ENCODE assay signal across 8 cellular contexts in the genomic region with DNA sequence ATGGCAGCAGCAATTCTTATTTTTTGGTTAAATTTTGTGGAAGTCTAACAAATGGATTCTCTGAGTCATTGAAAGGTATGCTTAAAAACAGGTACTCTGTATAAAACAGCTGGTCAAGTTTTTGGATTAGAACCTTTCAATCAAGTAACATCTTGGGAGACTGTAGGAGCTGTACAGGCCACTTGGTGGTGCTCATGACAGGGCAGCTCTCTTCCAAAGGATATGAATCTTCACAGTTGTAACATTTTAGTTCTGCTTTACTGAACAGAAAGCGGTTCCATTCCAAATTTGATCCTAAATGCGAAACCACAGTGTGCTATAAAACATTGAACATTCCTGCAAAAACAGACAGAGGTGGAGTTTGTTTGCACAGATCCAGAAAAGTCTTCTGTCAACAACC. TPM values are rescaled to one million over a fixed set of nuclear protein-coding genes. Genes with fewer than 3 reads are reported as not detected.
DNase-seq lines count a peak whose midpoint lies in the region; ATAC-seq and TF ChIP-seq lines count a peak whose summit lies in the region.

No MANE protein-coding gene starts in this region.

- CTCF ChIA-PET in OCI-LY7 (lab: Charles Lee; ENCODE audit: unreplicated experiment): no interaction called here

- H3K4me2 ChIP-seq in OCI-LY7 (ENCODE audit: low read length): no peak overlapping the region

- H3K4me1 ChIP-seq in OCI-LY7 (ENCODE audit: insufficient read depth, low read length, poor library complexity, severe bottlenecking): no peaks in the 10 kb centered on the region

- no peaks in the 10 kb centered on the region for H3K36me3 ChIP-seq in OCI-LY7 (ENCODE audit: insufficient read depth, low read length)

- peak; percentile 40 for ATAC-seq in HG02642 (IDR thresholded peaks at IDR 0.05; ENCODE audit: poor library complexity, unreplicated experiment)

- no peak overlapping the region for H3K27ac ChIP-seq in OCI-LY7 (ENCODE audit: low read depth, low read length, poor library complexity, severe bottlenecking)

- intact Hi-C loops in OCI-LY7 (cut with micrococcal nuclease; ENCODE audit: unreplicated experiment): no loop called here

- H3K27ac Mint-ChIP-seq in endothelial cell (ENCODE audit: unreplicated experiment): no peak overlapping the region
- H3K27ac Mint-ChIP-seq in neural crest cell (ENCODE audit: unreplicated experiment): no peak overlapping the region

- no peaks in the 10 kb centered on the region for H3K79me2 ChIP-seq in OCI-LY7 (ENCODE audit: insufficient read depth, low read depth, low read length)

- H3K9me3 ChIP-seq in OCI-LY7 (ENCODE audit: low read length): no peaks in the 10 kb centered on the region

- H3K9me2 ChIP-seq in OCI-LY7 (ENCODE audit: insufficient read depth, low read length): no peaks in the 10 kb centered on the region

- no peaks in the 10 kb centered on the region for H4K20me1 ChIP-seq in OCI-LY7 (ENCODE audit: insufficient read depth, low read length)

- no TSS peak for BruUV-seq in OCI-LY7 (replicated peaks; lab: Mats Ljungman, UMichigan)

- DNase-seq in NCI-H2171 treated with DMSO at 0.1 percent for 48 hours (lab: John Stamatoyannopoulos, UW) (peak; percentile 26), NCI-H2171 (lab: John Stamatoyannopoulos, UW) (no peak), OCI-LY7 (ENCODE audit: low spot score) (peak; percentile 2), endothelial cell (ENCODE audit: low spot score) (no peak), neural crest cell (ENCODE audit: low read depth, low spot score) (no peak), DMS114 treated with DMSO at 0.1 percent for 48 hours (lab: John Stamatoyannopoulos, UW; ENCODE audit: unreplicated experiment) (no peak), NCI-H526 treated with DMSO at 0.1 percent for 48 hours (lab: John Stamatoyannopoulos, UW) (no peak)

- H3K4me3 Mint-ChIP-seq in endothelial cell (ENCODE audit: unreplicated experiment) (no peak overlapping the region), neural crest cell (no peak overlapping the region)

- H3K9me3 Mint-ChIP-seq in endothelial cell (ENCODE audit: unreplicated experiment) (no peaks in the 10 kb centered on the region), neural crest cell (no peaks in the 10 kb centered on the region)

- H2AFZ ChIP-seq in OCI-LY7 (ENCODE audit: low read length): no peak overlapping the region

- TF ChIP-seq CTCF in OCI-LY7 (conservative IDR thresholded peaks at IDR 0.05; ENCODE audit: low read length): peak; percentile 60
- TF ChIP-seq CTCF in endothelial cell (IDR thresholded peaks at IDR 0.05; ENCODE audit: unreplicated experiment): peak; percentile 38
- peak; percentile 57 for TF ChIP-seq CTCF in neural crest cell (conservative IDR thresholded peaks at IDR 0.05)

- H3K4me3 ChIP-seq in OCI-LY7 (ENCODE audit: low read depth, low read length, poor library complexity, severe bottlenecking): no peak overlapping the region

- H3K36me3 Mint-ChIP-seq in endothelial cell (ENCODE audit: low read depth, unreplicated experiment) (no peaks in the 10 kb centered on the region), neural crest cell (ENCODE audit: low read depth) (no peaks in the 10 kb centered on the region)

- H3K27me3 Mint-ChIP-seq in endothelial cell (ENCODE audit: unreplicated experiment) (peaks cover 4% of the 10 kb centered on the region), neural crest cell (ENCODE audit: low read depth) (no peaks in the 10 kb centered on the region)

- peaks cover 6% of the 10 kb centered on the region for H3K4me1 Mint-ChIP-seq in endothelial cell (ENCODE audit: unreplicated experiment)
- H3K4me1 Mint-ChIP-seq in neural crest cell: no peaks in the 10 kb centered on the region

- POLR2A ChIA-PET in OCI-LY7 (lab: Charles Lee): interaction anchor here (0.8 to 1.0 kb wide), 2 partner anchors 26 to 477 kb away, joined by 3 to 5 read pairs; no protein-coding TSS in a partner anchor

RNA-seq across cellular contexts. Expression of a gene that starts 44.5 kb away (rescaled TPM):
- total RNA-seq in OCI-LY7 (2014; rRNA removed; shearing (Covaris generic)): not detected in 2 replicates
- not detected in 2 replicates for total RNA-seq in OCI-LY7 (2022)
- not detected for total RNA-seq in endothelial cell (ENCODE audit: unreplicated experiment)
- not detected in 2 replicates for total RNA-seq in neural crest cell

Comparison
In these comparisons a context has a peak if more than half of its experiments do, and no peak if none do; other contexts are left out.
1. DNase-seq: peak in NCI-H2171 treated with DMSO at 0.1 percent for 48 hours (single experiment) and OCI-LY7 (single experiment); none in NCI-H2171 (single experiment), endothelial cell (single experiment), neural crest cell (single experiment), DMS114 treated with DMSO at 0.1 percent for 48 hours (single experiment) and NCI-H526 treated with DMSO at 0.1 percent for 48 hours (single experiment).
2. Peak in every context shown above with its lines, with median percentiles within 50 percentile points of each other: CTCF ChIP-seq.